In genomic region chr7:8112685-8113084, GRCh38 we compare ENCODE assay signal across 29 cellular contexts.
"Had no signal": no experiment of that assay in that cellular context is flagged by ENCODE, and none has a peak within 500 bp of the region (broad histone marks: within the 10 kb centered on the region; RNA-seq: fewer than 3 reads in every experiment).

No MANE protein-coding gene starts in this region.

- H3K9me3 ChIP-seq: adrenal gland, body of pancreas, esophagus muscularis mucosa, gastroesophageal sphincter had no signal

- H3K27ac ChIP-seq: adrenal gland, body of pancreas, esophagus muscularis mucosa, foreskin keratinocyte, gastroesophageal sphincter had no signal

- H3K27me3 ChIP-seq: adrenal gland, body of pancreas, esophagus muscularis mucosa, foreskin keratinocyte, gastroesophageal sphincter had no signal

- H3K27me3 Mint-ChIP-seq: activated CD4-positive, alpha-beta memory T cell treated with anti-CD3 and anti-CD28 coated beads for 36 hours; activated CD4-positive, alpha-beta T cell treated with anti-CD3 and anti-CD28 coated beads for 36 hours; activated CD4-positive, alpha-beta T cell treated with anti-CD3 and anti-CD28 coated beads, Interleukin-2, amount 10 ng/mL, durations not matched to agents 24 days and 14 days; activated CD8-positive, alpha-beta memory T cell treated with anti-CD3 and anti-CD28 coated beads, Interleukin-2, amount 10 ng/mL, durations not matched to agents 7 days and 5 days; activated naive CD4-positive, alpha-beta T cell treated with anti-CD3 and anti-CD28 coated beads, Interleukin-2, amount 50 U/mL, for 24 hours; activated naive CD8-positive, alpha-beta T cell treated with anti-CD3 and anti-CD28 coated beads for 36 hours; activated naive CD8-positive, alpha-beta T cell treated with anti-CD3 and anti-CD28 coated beads, Interleukin-2, amount 50 U/mL, for 24 hours; effector memory CD8-positive, alpha-beta T cell had no signal

- H3K27ac Mint-ChIP-seq: activated CD4-positive, alpha-beta memory T cell treated with anti-CD3 and anti-CD28 coated beads for 36 hours; activated CD4-positive, alpha-beta T cell treated with anti-CD3 and anti-CD28 coated beads for 36 hours; activated CD4-positive, alpha-beta T cell treated with anti-CD3 and anti-CD28 coated beads, Interleukin-2, amount 10 ng/mL, durations not matched to agents 24 days and 14 days; activated CD8-positive, alpha-beta memory T cell treated with anti-CD3 and anti-CD28 coated beads, Interleukin-2, amount 10 ng/mL, durations not matched to agents 7 days and 5 days; activated CD8-positive, alpha-beta T cell treated with anti-CD3 and anti-CD28 coated beads, Interleukin-2, amount 10 ng/mL, durations not matched to agents 7 days and 5 days; activated naive CD4-positive, alpha-beta T cell treated with anti-CD3 and anti-CD28 coated beads for 36 hours; activated naive CD4-positive, alpha-beta T cell treated with anti-CD3 and anti-CD28 coated beads, Interleukin-2, amount 50 U/mL, for 24 hours; activated naive CD8-positive, alpha-beta T cell treated with anti-CD3 and anti-CD28 coated beads for 36 hours; activated naive CD8-positive, alpha-beta T cell treated with anti-CD3 and anti-CD28 coated beads, Interleukin-2, amount 50 U/mL, for 24 hours; activated T-helper 1 cell treated with anti-CD3 and anti-CD28 coated beads, Interleukin-12 subunit alpha, Interleukin-12 subunit beta, Interleukin-2, Interleukin-4 antibody, amounts not matched to agents 30 ng/mL and 10 ng/mL and 1 ng/mL, durations not matched to agents 14 hours and 24 hours and 36 hours; activated T-helper 2 cell treated with anti-CD3 and anti-CD28 coated beads, Interferon-gamma antibody, Interleukin-2, Interleukin-4, amounts not matched to agents 10 μg/mL and 5 μg/mL and 100 μg/mL, durations not matched to agents 14 hours and 24 hours and 36 hours had no signal

- H3K4me1 ChIP-seq: adrenal gland, body of pancreas, esophagus muscularis mucosa, foreskin keratinocyte, gastroesophageal sphincter had no signal

- H3K36me3 ChIP-seq: adrenal gland, gastroesophageal sphincter had no signal

- H3K9me3 Mint-ChIP-seq: activated CD4-positive, alpha-beta memory T cell treated with anti-CD3 and anti-CD28 coated beads for 36 hours; effector memory CD8-positive, alpha-beta T cell had no signal

- H3K4me3 ChIP-seq: adrenal gland, body of pancreas, esophagus muscularis mucosa, gastroesophageal sphincter had no signal

- H3K36me3 Mint-ChIP-seq: activated CD4-positive, alpha-beta memory T cell treated with anti-CD3 and anti-CD28 coated beads for 36 hours had no signal

- H3K4me3 Mint-ChIP-seq: activated CD4-positive, alpha-beta memory T cell treated with anti-CD3 and anti-CD28 coated beads for 36 hours; activated CD4-positive, alpha-beta T cell treated with anti-CD3 and anti-CD28 coated beads for 36 hours; activated CD4-positive, alpha-beta T cell treated with anti-CD3 and anti-CD28 coated beads, Interleukin-2, amount 10 ng/mL, durations not matched to agents 24 days and 14 days; activated CD8-positive, alpha-beta memory T cell treated with anti-CD3 and anti-CD28 coated beads, Interleukin-2, amount 10 ng/mL, durations not matched to agents 7 days and 5 days; activated CD8-positive, alpha-beta T cell treated with anti-CD3 and anti-CD28 coated beads, Interleukin-2, amount 10 ng/mL, durations not matched to agents 7 days and 5 days; activated naive CD4-positive, alpha-beta T cell treated with anti-CD3 and anti-CD28 coated beads for 36 hours; activated naive CD4-positive, alpha-beta T cell treated with anti-CD3 and anti-CD28 coated beads, Interleukin-2, amount 50 U/mL, for 24 hours; activated naive CD8-positive, alpha-beta T cell treated with anti-CD3 and anti-CD28 coated beads for 36 hours; activated naive CD8-positive, alpha-beta T cell treated with anti-CD3 and anti-CD28 coated beads, Interleukin-2, amount 50 U/mL, for 24 hours; activated T-helper 1 cell treated with anti-CD3 and anti-CD28 coated beads, Interleukin-12 subunit alpha, Interleukin-12 subunit beta, Interleukin-2, Interleukin-4 antibody, amounts not matched to agents 30 ng/mL and 10 ng/mL and 1 ng/mL, durations not matched to agents 14 hours and 24 hours and 36 hours; effector memory CD8-positive, alpha-beta T cell had no signal

- DNase-seq: activated CD4-positive, alpha-beta memory T cell treated with anti-CD3 and anti-CD28 coated beads for 36 hours; activated CD4-positive, alpha-beta T cell treated with anti-CD3 and anti-CD28 coated beads for 36 hours; activated CD4-positive, alpha-beta T cell treated with anti-CD3 and anti-CD28 coated beads, Interleukin-2, amount 10 ng/mL, durations not matched to agents 24 days and 14 days; activated CD4-positive, CD25-positive, alpha-beta regulatory T cell; activated CD4-positive, CD25-positive, alpha-beta regulatory T cell treated with anti-CD3 and anti-CD28 coated beads, Interleukin-2, amount 50 U/mL, for 72 hours; activated CD8-positive, alpha-beta memory T cell treated with anti-CD3 and anti-CD28 coated beads, Interleukin-2, amount 10 ng/mL, durations not matched to agents 7 days and 5 days; activated CD8-positive, alpha-beta memory T cell treated with anti-CD3 and anti-CD28 coated beads, Interleukin-2, amount 50 U/mL, for 4 hours; activated CD8-positive, alpha-beta T cell treated with anti-CD3 and anti-CD28 coated beads, Interleukin-2, amount 10 ng/mL, durations not matched to agents 7 days and 5 days; activated effector memory CD4-positive, alpha-beta T cell treated with anti-CD3 and anti-CD28 coated beads, Interleukin-2, amount 50 U/mL, for 16 hours; activated naive CD4-positive, alpha-beta T cell treated with anti-CD3 and anti-CD28 coated beads for 36 hours; activated naive CD8-positive, alpha-beta T cell treated with anti-CD3 and anti-CD28 coated beads for 36 hours; activated naive CD8-positive, alpha-beta T cell treated with anti-CD3 and anti-CD28 coated beads, Interleukin-2, amount 50 U/mL, for 24 hours; activated T-cell treated with anti-CD3 and anti-CD28 coated beads, Interleukin-2, amount 50 U/mL, for 1 hour; activated T-cell treated with anti-CD3 and anti-CD28 coated beads, Interleukin-2, amount 50 U/mL, for 48 hours; adrenal gland; amygdala; aorta; body of pancreas; cortex of kidney; dermis blood vessel endothelial cell; effector CD4-positive, alpha-beta T cell; effector memory CD8-positive, alpha-beta T cell; foreskin keratinocyte; T-helper 2 cell had no signal

- ATAC-seq: activated CD4-positive, alpha-beta T cell treated with anti-CD3 and anti-CD28 coated beads for 36 hours; activated CD8-positive, alpha-beta memory T cell treated with anti-CD3 and anti-CD28 coated beads, Interleukin-2, amount 10 ng/mL, durations not matched to agents 7 days and 5 days; activated CD8-positive, alpha-beta T cell treated with anti-CD3 and anti-CD28 coated beads, Interleukin-2, amount 10 ng/mL, durations not matched to agents 7 days and 5 days; activated naive CD8-positive, alpha-beta T cell treated with anti-CD3 and anti-CD28 coated beads, Interleukin-2, amount 50 U/mL, for 24 hours; body of pancreas; effector memory CD8-positive, alpha-beta T cell; foreskin keratinocyte; gastroesophageal sphincter had no signal
